ENCODE assay signal across 13 cellular contexts in genomic region chr19:34363930-34364329, GRCh38. TPM values are rescaled to one million over a fixed set of nuclear protein-coding genes. Genes with fewer than 3 reads are reported as not detected.
DNase-seq lines count a peak whose midpoint lies in the region; ATAC-seq and TF ChIP-seq lines count a peak whose summit lies in the region.
"Had no signal": no experiment of that assay in that cellular context is flagged by ENCODE, and none has a peak within 500 bp of the region (broad histone marks: within the 10 kb centered on the region; RNA-seq: fewer than 3 reads in every experiment).

No MANE protein-coding gene starts in this region.

- H3K36me3 ChIP-seq in DOHH2 (ENCODE audit: control insufficient read depth, low read length), result peaks cover 39% of the 10 kb centered on the region
- H3K36me3 ChIP-seq: uterus had no signal

- no peak for TF ChIP-seq CTCF in DOHH2 (IDR thresholded peaks at IDR 0.05; ENCODE audit: low read depth, low read length, poor library complexity, severe bottlenecking)

- H3K27ac ChIP-seq in DOHH2 (ENCODE audit: low read depth, low read length), result no peak overlapping the region

- peaks cover 47% of the 10 kb centered on the region for H3K4me1 ChIP-seq in DOHH2 (ENCODE audit: control insufficient read depth, low read length)

- CTCF ChIA-PET in activated CD8-positive, alpha-beta T cell treated with anti-CD3 and anti-CD28 coated beads, Interleukin-2, amount 10 ng/mL, durations not matched to agents 7 days and 5 days (lab: Charles Lee), result interaction anchor here (1.3 to 3.3 kb wide), 2 partner anchors 18 to 66 kb away, joined by 5 to 13 read pairs; no protein-coding TSS in a partner anchor

- peaks cover 60% of the 10 kb centered on the region for H3K4me1 Mint-ChIP-seq in activated CD4-positive, alpha-beta T cell treated with anti-CD3 and anti-CD28 coated beads, Interleukin-2, amount 10 ng/mL, durations not matched to agents 24 days and 14 days
- H3K4me1 Mint-ChIP-seq in activated CD8-positive, alpha-beta T cell treated with anti-CD3 and anti-CD28 coated beads, Interleukin-2, amount 10 ng/mL, durations not matched to agents 7 days and 5 days (ENCODE audit: low read depth), result peaks cover 65% of the 10 kb centered on the region
- H3K4me1 Mint-ChIP-seq in naive B cell, result peaks cover 29 to 49% (median 47%) of the 10 kb centered on the region in 3 donors

- peak overlapping the region; percentile 88 for H3K4me2 ChIP-seq in DOHH2 (ENCODE audit: low read length)

- no peaks in the 10 kb centered on the region for H3K9me2 ChIP-seq in DOHH2 (replicated peaks; ENCODE audit: control insufficient read depth, low read length)

- H3K4me3 ChIP-seq in DOHH2 (ENCODE audit: low read length), result peak overlapping the region; percentile 96

- POLR2A ChIA-PET in activated CD8-positive, alpha-beta T cell treated with anti-CD3 and anti-CD28 coated beads, Interleukin-2, amount 10 ng/mL, durations not matched to agents 7 days and 5 days (lab: Charles Lee), result interaction anchor here (0.9 to 1.7 kb wide), 2 partner anchors 13 to 64 kb away, joined by 3 to 7 read pairs; partner anchors contain the start of gene UBA2

- no peak overlapping the region for H3K27ac Mint-ChIP-seq in activated CD4-positive, alpha-beta T cell treated with anti-CD3 and anti-CD28 coated beads, Interleukin-2, amount 10 ng/mL, durations not matched to agents 24 days and 14 days
- no peak overlapping the region for H3K27ac Mint-ChIP-seq in activated CD8-positive, alpha-beta T cell treated with anti-CD3 and anti-CD28 coated beads, Interleukin-2, amount 10 ng/mL, durations not matched to agents 7 days and 5 days
- H3K27ac Mint-ChIP-seq in naive B cell, result peak overlapping the region in 2 of 6 donors; percentile 28 to 54

- ATAC-seq in activated CD8-positive, alpha-beta T cell treated with anti-CD3 and anti-CD28 coated beads, Interleukin-2, amount 10 ng/mL, durations not matched to agents 7 days and 5 days, result no peak
- ATAC-seq in naive B cell (ENCODE audit: low read depth in 2 of 2) (no peak), HG02870 (IDR thresholded peaks at IDR 0.05; ENCODE audit: unreplicated experiment) (no peak)

- intact Hi-C loops in activated CD4-positive, alpha-beta T cell treated with anti-CD3 and anti-CD28 coated beads, Interleukin-2, amount 10 ng/mL, durations not matched to agents 24 days and 14 days (cut with micrococcal nuclease), result loop anchor here (2.0 kb wide), 1 partner anchor 65 kb away; the partner anchor contains the start of gene UBA2

- peaks cover 16% of the 10 kb centered on the region; the same call in 1 of the 2 replicates for H4K20me1 ChIP-seq in DOHH2 (ENCODE audit: control insufficient read depth, insufficient read depth, low read depth, low read length)

- H3K9me3 ChIP-seq in DOHH2 (ENCODE audit: control insufficient read depth, insufficient read depth, low read length), result no peaks in the 10 kb centered on the region
- H3K9me3 ChIP-seq: colonic mucosa, stomach, uterus had no signal

- no peaks in the 10 kb centered on the region for H3K27me3 ChIP-seq in DOHH2 (ENCODE audit: control insufficient read depth, low read length)
- H3K27me3 ChIP-seq: colonic mucosa, stomach, uterus had no signal

- H3K4me3 Mint-ChIP-seq in activated CD4-positive, alpha-beta T cell treated with anti-CD3 and anti-CD28 coated beads, Interleukin-2, amount 10 ng/mL, durations not matched to agents 24 days and 14 days, result peak overlapping the region; percentile 100
- peak overlapping the region; percentile 91 for H3K4me3 Mint-ChIP-seq in activated CD8-positive, alpha-beta T cell treated with anti-CD3 and anti-CD28 coated beads, Interleukin-2, amount 10 ng/mL, durations not matched to agents 7 days and 5 days
- peak overlapping the region in 7 of 8 donors; percentile 88 to 96 (median 91) for H3K4me3 Mint-ChIP-seq in naive B cell

- H3K36me3 Mint-ChIP-seq in activated CD4-positive, alpha-beta T cell treated with anti-CD3 and anti-CD28 coated beads, Interleukin-2, amount 10 ng/mL, durations not matched to agents 24 days and 14 days (ENCODE audit: low read depth), result peaks cover 37% of the 10 kb centered on the region
- peaks cover 38% of the 10 kb centered on the region for H3K36me3 Mint-ChIP-seq in activated CD8-positive, alpha-beta T cell treated with anti-CD3 and anti-CD28 coated beads, Interleukin-2, amount 10 ng/mL, durations not matched to agents 7 days and 5 days (ENCODE audit: low read depth)
- no peaks in the 10 kb centered on the region for H3K36me3 Mint-ChIP-seq in naive B cell

- H3K27me3 Mint-ChIP-seq in activated CD4-positive, alpha-beta T cell treated with anti-CD3 and anti-CD28 coated beads, Interleukin-2, amount 10 ng/mL, durations not matched to agents 24 days and 14 days, result no peaks in the 10 kb centered on the region
- H3K27me3 Mint-ChIP-seq in activated CD8-positive, alpha-beta T cell treated with anti-CD3 and anti-CD28 coated beads, Interleukin-2, amount 10 ng/mL, durations not matched to agents 7 days and 5 days (ENCODE audit: low read depth), result no peaks in the 10 kb centered on the region
- H3K27me3 Mint-ChIP-seq in naive B cell, result no peaks in the 10 kb centered on the region

- no peaks in the 10 kb centered on the region for H3K9me3 Mint-ChIP-seq in activated CD4-positive, alpha-beta T cell treated with anti-CD3 and anti-CD28 coated beads, Interleukin-2, amount 10 ng/mL, durations not matched to agents 24 days and 14 days
- H3K9me3 Mint-ChIP-seq in activated CD8-positive, alpha-beta T cell treated with anti-CD3 and anti-CD28 coated beads, Interleukin-2, amount 10 ng/mL, durations not matched to agents 7 days and 5 days (ENCODE audit: insufficient read depth), result no peaks in the 10 kb centered on the region
- no peaks in the 10 kb centered on the region for H3K9me3 Mint-ChIP-seq in naive B cell

- H3K79me2 ChIP-seq in DOHH2 (ENCODE audit: control insufficient read depth, low read length), result peaks cover 44% of the 10 kb centered on the region

- DNase-seq in activated CD4-positive, alpha-beta T cell treated with anti-CD3 and anti-CD28 coated beads, Interleukin-2, amount 10 ng/mL, durations not matched to agents 24 days and 14 days, result no peak
- no peak for DNase-seq in activated CD4-positive, alpha-beta T cell treated with anti-CD3 and anti-CD28 coated beads, Interleukin-2, amount 50 U/mL, for 48 hours
- no peak for DNase-seq in activated CD8-positive, alpha-beta T cell treated with anti-CD3 and anti-CD28 coated beads, Interleukin-2, amount 10 ng/mL, durations not matched to agents 7 days and 5 days
- DNase-seq in naive B cell (no peak), HT-29 (ENCODE audit: low spot score) (no peak), NCI-H1417 treated with DMSO at 0.1 percent for 48 hours (lab: John Stamatoyannopoulos, UW) (no peak)
- DNase-seq: colonic mucosa, foreskin melanocyte, left ventricle myocardium superior, stomach, uterus had no signal

- H3F3A ChIP-seq in DOHH2 (ENCODE audit: control insufficient read depth, insufficient read depth), result peaks cover 3% of the 10 kb centered on the region

RNA-seq across cellular contexts. Expression of gene GPI, which starts 1.1 kb away (rescaled TPM):
- total RNA-seq in activated CD4-positive, alpha-beta T cell treated with anti-CD3 and anti-CD28 coated beads, Interleukin-2, amount 10 ng/mL, durations not matched to agents 24 days and 14 days, result 592 and 598 TPM in 2 replicates
- total RNA-seq in activated CD8-positive, alpha-beta T cell treated with anti-CD3 and anti-CD28 coated beads, Interleukin-2, amount 10 ng/mL, durations not matched to agents 7 days and 5 days, result 100 to 1,000 TPM; 661 to 697 TPM
- polyA plus RNA-seq in naive B cell (ENCODE audit: low read depth in 6 of 6), result 100 to 1,000 TPM in 5 of 6 donors, 10 to 100 TPM in 1; 98.5 to 118 (median 111) TPM
- 401 and 403 TPM in 2 replicates for total RNA-seq in HT-29 (2014; rRNA removed; shearing (Covaris generic))

RNA-seq across cellular contexts. Expression of gene PDCD2L, which starts 40.3 kb away (rescaled TPM):
- 44.4 and 50.8 TPM in 2 replicates for total RNA-seq in activated CD4-positive, alpha-beta T cell treated with anti-CD3 and anti-CD28 coated beads, Interleukin-2, amount 10 ng/mL, durations not matched to agents 24 days and 14 days
- total RNA-seq in activated CD8-positive, alpha-beta T cell treated with anti-CD3 and anti-CD28 coated beads, Interleukin-2, amount 10 ng/mL, durations not matched to agents 7 days and 5 days, result 10 to 100 TPM; 12.9 to 13.3 TPM
- polyA plus RNA-seq in naive B cell (ENCODE audit: low read depth in 6 of 6), result 10 to 100 TPM in 5 of 6 donors, 1 to 10 TPM in 1; 4.7 to 20.9 (median 16.3) TPM
- total RNA-seq in HT-29 (2014; rRNA removed; shearing (Covaris generic)), result 83.2 and 89.6 TPM in 2 replicates
